In the genomic region with DNA sequence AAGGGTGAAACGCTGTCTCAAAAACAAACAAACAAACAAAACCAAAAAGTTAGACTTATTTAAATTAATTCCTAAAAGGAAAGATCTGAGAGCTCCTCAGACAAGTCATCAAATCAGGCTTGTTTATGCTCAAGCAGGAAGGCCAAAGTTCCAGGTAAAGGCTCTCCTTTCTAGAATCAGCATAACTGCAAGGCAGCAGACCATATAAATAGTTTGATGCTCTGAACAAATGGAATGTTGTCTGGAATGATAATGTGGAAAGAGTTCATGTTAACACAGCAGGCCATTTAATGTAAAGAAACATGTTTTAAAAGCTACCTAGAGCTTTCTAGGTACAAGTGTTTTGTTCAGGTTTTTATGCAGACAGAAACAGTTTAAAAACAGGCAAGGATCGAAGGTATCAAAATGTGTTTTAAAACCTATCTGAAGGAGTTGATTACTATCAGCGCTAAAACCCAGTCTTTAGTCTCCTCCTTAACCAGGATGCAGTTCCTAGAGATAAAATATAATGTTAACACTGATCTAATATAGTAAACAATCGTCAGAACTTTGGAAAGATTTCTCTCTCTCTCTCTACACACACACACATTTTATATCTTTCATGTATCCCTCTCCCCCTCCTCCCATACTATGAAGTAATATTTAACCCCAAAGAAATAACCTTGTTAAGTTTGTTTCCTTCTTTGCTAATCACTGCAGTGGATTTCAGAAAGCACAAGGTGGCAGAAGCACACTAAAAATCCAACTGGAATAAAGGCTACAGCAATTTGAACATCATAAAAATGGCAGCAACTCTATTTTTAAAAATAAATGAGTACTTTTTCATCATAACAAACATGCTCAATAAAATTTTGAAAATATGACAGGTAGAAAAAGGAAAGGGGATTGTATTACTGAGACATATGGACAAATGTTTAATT, we compare ENCODE assay signal across 8 cellular contexts.
DNase-seq lines count a peak whose midpoint lies in the region; ATAC-seq, FAIRE-seq and TF ChIP-seq lines count a peak whose summit lies in the region.

No MANE protein-coding gene starts in this region.

- CTCF ChIA-PET in BJ (lab: Yijun Ruan, JAX): interaction anchor here (0.5 to 2.4 kb wide), 10 partner anchors 58 to 715 kb away, joined by 3 to 9 read pairs (median 4); no protein-coding TSS in a partner anchor

- H3K36me3 ChIP-seq in BJ (ENCODE audit: control insufficient read depth, insufficient read depth, low read length): 0 out of 2 replicates have a peak, but pooled peaks cover 1% of the 10 kb centered on the region

- H3K4me3 ChIP-seq in BJ (ENCODE audit: low read depth, low read length) (no peak overlapping the region), fibroblast of pulmonary artery (replicated peaks; ENCODE audit: low read depth, low read length) (no peak overlapping the region), skeletal muscle cell (ENCODE audit: low read depth, low read length) (no peak overlapping the region)

- TF ChIP-seq CTCF in BJ (IDR thresholded peaks at IDR 0.05; ENCODE audit: insufficient read depth, low read depth, low read length) (peak; percentile 74), fibroblast of pulmonary artery (IDR thresholded peaks at IDR 0.05; ENCODE audit: low read length, missing control alignments) (peak; percentile 80)

- peak; percentile 79 for FAIRE-seq in RCC 7860 (lab: Jason Lieb, UNC)

- POLR2A ChIA-PET in BJ (lab: Charles Lee): interaction anchor here (0.6 kb wide), 1 partner anchor 285 kb away, joined by 3 read pairs; no protein-coding TSS in a partner anchor

- H3K27me3 ChIP-seq in BJ (ENCODE audit: control insufficient read depth, insufficient read depth, low read length): no peaks in the 10 kb centered on the region

- no peak for ATAC-seq in HG03280 (IDR thresholded peaks at IDR 0.05; ENCODE audit: unreplicated experiment)

- DNase-seq in BJ (ENCODE audit: low read depth) (no peak), H4 (ENCODE audit: low spot score) (peak; percentile 35), RCC 7860 (ENCODE audit: low spot score) (peak; percentile 72), fibroblast of pulmonary artery (ENCODE audit: low read depth) (peak; percentile 85), skeletal muscle cell (ENCODE audit: low read depth) (peak; percentile 36), amniotic stem cell (lab: John Stamatoyannopoulos, UW) (no peak)
- DNase-seq in activated CD4-positive, CD25-positive, alpha-beta regulatory T cell (lab: John Stamatoyannopoulos, UW): no peak

Comparison
In these comparisons a context has a peak if more than half of its experiments do, and no peak if none do; other contexts are left out.
1. DNase-seq: peak in H4 (single experiment), RCC 7860 (single experiment), fibroblast of pulmonary artery (single experiment) and skeletal muscle cell (single experiment); none in BJ (single experiment), amniotic stem cell (single experiment) and activated CD4-positive, CD25-positive, alpha-beta regulatory T cell (0 of 4).